In genomic region chr16:3577302-3577752, GRCh38 we compare ENCODE assay signal across 10 cellular contexts. TPM values are rescaled to one million over a fixed set of nuclear protein-coding genes. Genes with fewer than 3 reads are reported as not detected.
DNase-seq lines count a peak whose midpoint lies in the region; ATAC-seq and TF ChIP-seq lines count a peak whose summit lies in the region.
"Had no signal": no experiment of that assay in that cellular context is flagged by ENCODE, and none has a peak within 500 bp of the region (broad histone marks: within the 10 kb centered on the region; RNA-seq: fewer than 3 reads in every experiment).

A gene with protein sequence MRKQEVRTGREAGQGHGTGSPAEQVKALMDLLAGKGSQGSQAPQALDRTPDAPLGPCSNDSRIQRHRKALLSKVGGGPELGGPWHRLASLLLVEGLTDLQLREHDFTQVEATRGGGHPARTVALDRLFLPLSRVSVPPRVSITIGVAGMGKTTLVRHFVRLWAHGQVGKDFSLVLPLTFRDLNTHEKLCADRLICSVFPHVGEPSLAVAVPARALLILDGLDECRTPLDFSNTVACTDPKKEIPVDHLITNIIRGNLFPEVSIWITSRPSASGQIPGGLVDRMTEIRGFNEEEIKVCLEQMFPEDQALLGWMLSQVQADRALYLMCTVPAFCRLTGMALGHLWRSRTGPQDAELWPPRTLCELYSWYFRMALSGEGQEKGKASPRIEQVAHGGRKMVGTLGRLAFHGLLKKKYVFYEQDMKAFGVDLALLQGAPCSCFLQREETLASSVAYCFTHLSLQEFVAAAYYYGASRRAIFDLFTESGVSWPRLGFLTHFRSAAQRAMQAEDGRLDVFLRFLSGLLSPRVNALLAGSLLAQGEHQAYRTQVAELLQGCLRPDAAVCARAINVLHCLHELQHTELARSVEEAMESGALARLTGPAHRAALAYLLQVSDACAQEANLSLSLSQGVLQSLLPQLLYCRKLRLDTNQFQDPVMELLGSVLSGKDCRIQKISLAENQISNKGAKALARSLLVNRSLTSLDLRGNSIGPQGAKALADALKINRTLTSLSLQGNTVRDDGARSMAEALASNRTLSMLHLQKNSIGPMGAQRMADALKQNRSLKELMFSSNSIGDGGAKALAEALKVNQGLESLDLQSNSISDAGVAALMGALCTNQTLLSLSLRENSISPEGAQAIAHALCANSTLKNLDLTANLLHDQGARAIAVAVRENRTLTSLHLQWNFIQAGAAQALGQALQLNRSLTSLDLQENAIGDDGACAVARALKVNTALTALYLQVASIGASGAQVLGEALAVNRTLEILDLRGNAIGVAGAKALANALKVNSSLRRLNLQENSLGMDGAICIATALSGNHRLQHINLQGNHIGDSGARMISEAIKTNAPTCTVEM (minus strand): TSS chr16:3577403. CDS start chr16:3565036, 12,367 bp downstream.

- peak within 1 kb of the TSS; percentile 99 for H3K27ac Mint-ChIP-seq in activated CD8-positive, alpha-beta T cell treated with anti-CD3 and anti-CD28 coated beads, Interleukin-2, amount 10 ng/mL, durations not matched to agents 7 days and 5 days
- H3K27ac Mint-ChIP-seq in osteocyte (ENCODE audit: unreplicated experiment) = no peak within 1 kb of the TSS

- H3K36me3 ChIP-seq in heart right ventricle = peaks cover 0 to 8% (median 0%) of the 10 kb centered on the region in 9 donors
- no peaks in the 10 kb centered on the region for H3K36me3 ChIP-seq in urinary bladder (ENCODE audit: insufficient read depth)
- H3K36me3 ChIP-seq: pancreas had no signal

- H3K27ac ChIP-seq in heart right ventricle (peak within 1 kb of the TSS in 2 of 10 donors; percentile 35 to 86), urinary bladder (ENCODE audit: low read depth) (no peak within 1 kb of the TSS)
- H3K27ac ChIP-seq: pancreas had no signal

- peaks cover 0 to 22% (median 0%) of the 10 kb centered on the region in 7 donors for H3K27me3 ChIP-seq in heart right ventricle
- H3K27me3 ChIP-seq: pancreas had no signal

- H3K27me3 Mint-ChIP-seq in activated CD8-positive, alpha-beta T cell treated with anti-CD3 and anti-CD28 coated beads, Interleukin-2, amount 10 ng/mL, durations not matched to agents 7 days and 5 days (ENCODE audit: low read depth) = no peaks in the 10 kb centered on the region
- H3K27me3 Mint-ChIP-seq in osteocyte (ENCODE audit: unreplicated experiment) = no peaks in the 10 kb centered on the region

- H3K4me3 Mint-ChIP-seq in activated CD8-positive, alpha-beta T cell treated with anti-CD3 and anti-CD28 coated beads, Interleukin-2, amount 10 ng/mL, durations not matched to agents 7 days and 5 days = peak within 1 kb of the TSS; percentile 96
- no peak within 1 kb of the TSS for H3K4me3 Mint-ChIP-seq in osteocyte (ENCODE audit: unreplicated experiment)

- POLR2A ChIA-PET in activated CD8-positive, alpha-beta T cell treated with anti-CD3 and anti-CD28 coated beads, Interleukin-2, amount 10 ng/mL, durations not matched to agents 7 days and 5 days (lab: Charles Lee) = interaction anchor here (1.3 to 2.6 kb wide), 4 partner anchors 10 to 49 kb away, joined by 3 to 16 read pairs (median 4); partner anchors contain the start of gene SLX4

- CTCF ChIA-PET in activated CD8-positive, alpha-beta T cell treated with anti-CD3 and anti-CD28 coated beads, Interleukin-2, amount 10 ng/mL, durations not matched to agents 7 days and 5 days (lab: Charles Lee) = interaction anchor here (0.7 to 2.2 kb wide), 2 partner anchors 35 to 62 kb away, joined by 3 to 5 read pairs; partner anchors contain the start of gene SLX4

- peak in 4 of 8 donors; percentile 20 to 48 (median 26) for ATAC-seq in heart right ventricle
- ATAC-seq in activated CD8-positive, alpha-beta T cell treated with anti-CD3 and anti-CD28 coated beads, Interleukin-2, amount 10 ng/mL, durations not matched to agents 7 days and 5 days = peak; percentile 58
- peak; percentile 47 for ATAC-seq in left colon

- peaks cover 64% of the 10 kb centered on the region for H3K4me1 Mint-ChIP-seq in activated CD8-positive, alpha-beta T cell treated with anti-CD3 and anti-CD28 coated beads, Interleukin-2, amount 10 ng/mL, durations not matched to agents 7 days and 5 days (ENCODE audit: low read depth)
- H3K4me1 Mint-ChIP-seq in osteocyte (ENCODE audit: unreplicated experiment) = peaks cover 6% of the 10 kb centered on the region

- H3K36me3 Mint-ChIP-seq in activated CD8-positive, alpha-beta T cell treated with anti-CD3 and anti-CD28 coated beads, Interleukin-2, amount 10 ng/mL, durations not matched to agents 7 days and 5 days (ENCODE audit: low read depth) = peaks cover 46% of the 10 kb centered on the region
- no peaks in the 10 kb centered on the region for H3K36me3 Mint-ChIP-seq in osteocyte (ENCODE audit: unreplicated experiment)

- intact Hi-C loops in heart right ventricle (cut with DNase I) = no loop called here
- intact Hi-C loops in cardiac septum (cut with DNase I) = no loop called here
- intact Hi-C loops in left colon (cut with DNase I, micrococcal nuclease) = no loop called here

- in situ Hi-C loops in ACHN (cut with HindIII; ENCODE audit: low pct_ligation_motif_present, low pct_unique_long_range_greater_than_20kb, low sequenced_read_pairs) = no loop called here
- in situ Hi-C loops in GM13977 (cut with MboI; ENCODE audit: low pct_unique_long_range_greater_than_20kb, low sequenced_read_pairs, unreplicated experiment) = no loop called here

- H3K4me1 ChIP-seq in heart right ventricle = peaks cover 0 to 40% (median 0%) of the 10 kb centered on the region in 9 donors
- H3K4me1 ChIP-seq in urinary bladder (ENCODE audit: insufficient read depth) = no peaks in the 10 kb centered on the region
- H3K4me1 ChIP-seq: pancreas had no signal

- H3K9me3 Mint-ChIP-seq in activated CD8-positive, alpha-beta T cell treated with anti-CD3 and anti-CD28 coated beads, Interleukin-2, amount 10 ng/mL, durations not matched to agents 7 days and 5 days (ENCODE audit: insufficient read depth) = no peaks in the 10 kb centered on the region
- H3K9me3 Mint-ChIP-seq in osteocyte (ENCODE audit: unreplicated experiment) = no peaks in the 10 kb centered on the region

- TF ChIP-seq CTCF in heart right ventricle (IDR thresholded peaks at IDR 0.05) (no peak), osteocyte (IDR thresholded peaks at IDR 0.05) (no peak), GM13977 (IDR thresholded peaks at IDR 0.05; ENCODE audit: extremely low read depth, insufficient read depth, missing control alignments) (no peak)

- no peaks in the 10 kb centered on the region for H3K9me3 ChIP-seq in heart right ventricle
- H3K9me3 ChIP-seq: pancreas had no signal

- WGBS in heart right ventricle, 2 donors = 41 to 46% methylated on average over 18 of the region's 18 CpGs
- WGBS in urinary bladder = 57% methylated on average over 18 of the region's 18 CpGs

- DNase-seq in heart right ventricle (no peak), cardiac septum (ENCODE audit: low spot score) (no peak), left colon (peak in 1 of 2 donors; percentile 34), osteocyte (ENCODE audit: extremely low spot score, unreplicated experiment) (no peak), ACHN (no peak), GM13977 (ENCODE audit: low spot score) (no peak)
- peak; percentile 79 for DNase-seq in activated CD8-positive, alpha-beta T cell treated with anti-CD3 and anti-CD28 coated beads, Interleukin-2, amount 10 ng/mL, durations not matched to agents 7 days and 5 days
- DNase-seq: cerebellar nuclear complex, pancreas had no signal

- H3K4me3 ChIP-seq in heart right ventricle (peak within 1 kb of the TSS; percentile 4 to 53 (median 34)), urinary bladder (ENCODE audit: low read depth, low read length) (peak within 1 kb of the TSS; percentile 25)

RNA-seq across cellular contexts. Expression of the gene that starts here (rescaled TPM):
- total RNA-seq in heart right ventricle = 1 to 10 TPM in 6 of 10 donors, under 1 TPM in 4; 0.42 to 2.5 (median 1.1) TPM
- under 1 TPM; 0.26 to 0.88 TPM for polyA plus RNA-seq in heart right ventricle
- 0.67 TPM for total RNA-seq in cardiac septum
- 10 to 100 TPM; 92.6 to 94.6 TPM for total RNA-seq in activated CD8-positive, alpha-beta T cell treated with anti-CD3 and anti-CD28 coated beads, Interleukin-2, amount 10 ng/mL, durations not matched to agents 7 days and 5 days
- 1 to 10 TPM; 1.3 to 1.4 TPM for total RNA-seq in left colon
- total RNA-seq in urinary bladder = 1.2 TPM
- polyA plus RNA-seq in urinary bladder = 0.49 TPM
- not detected in 2 replicates for total RNA-seq in osteocyte

Comparison
In these comparisons a context has a peak if more than half of its experiments do, and no peak if none do; other contexts are left out.
1. RNA of the gene that starts here (total RNA-seq): 92.6 to 94.6 TPM in activated CD8-positive, alpha-beta T cell treated with anti-CD3 and anti-CD28 coated beads, Interleukin-2, amount 10 ng/mL, durations not matched to agents 7 days and 5 days; 1.3 to 1.4 TPM in left colon, 1.2 TPM in urinary bladder (single experiment), 0.42 to 2.5 TPM in heart right ventricle, 0.67 TPM in cardiac septum (single experiment) and not detected in osteocyte; every median in the first group is over 10 times any median in the second.